Comparison of ENCODE assay signal across 22 cellular contexts in genomic region chr16:48999034-48999433, GRCh38.
"Had no signal": no experiment of that assay in that cellular context is flagged by ENCODE, and none has a peak within 500 bp of the region (broad histone marks: within the 10 kb centered on the region; RNA-seq: fewer than 3 reads in every experiment).

No MANE protein-coding gene starts in this region.

- H3K9ac ChIP-seq: neural progenitor cell had no signal

- H3K36me3 ChIP-seq: esophagus muscularis mucosa, gastrocnemius medialis, neural progenitor cell, ovary, stomach, suprapubic skin, thyroid gland, upper lobe of right lung, vagina had no signal

- H3K4me3 ChIP-seq: esophagus muscularis mucosa, gastrocnemius medialis, mucosa of descending colon, neural progenitor cell, ovary, stomach, suprapubic skin, thyroid gland, upper lobe of right lung, vagina had no signal

- H3K27ac ChIP-seq: esophagus muscularis mucosa, gastrocnemius medialis, neural progenitor cell, ovary, suprapubic skin, thyroid gland, upper lobe of right lung, vagina had no signal

- ATAC-seq: gastrocnemius medialis; mucosa of descending colon; natural killer cell; right cardiac atrium; stimulated activated naive B cell treated with anti-CD40 and anti-IgM and Interleukin-4, amounts not matched to agents 10 μg/mL and 1 μg/mL and 100 μg/mL, for 72 hours; upper lobe of right lung had no signal

- H3K9me3 ChIP-seq: esophagus muscularis mucosa, gastrocnemius medialis, mucosa of descending colon, ovary, stomach, suprapubic skin, thyroid gland, upper lobe of right lung, vagina had no signal

- H3K27me3 ChIP-seq: gastrocnemius medialis, neural progenitor cell, ovary, stomach, suprapubic skin, thyroid gland, upper lobe of right lung, vagina had no signal

- DNase-seq: central memory CD4-positive, alpha-beta T cell; effector memory CD4-positive, alpha-beta T cell; gastrocnemius medialis; glutamatergic neuron; immature natural killer cell; mammary epithelial cell; mucosa of descending colon; natural killer cell; nucleus accumbens; ovary; right cardiac atrium; stimulated activated CD4-positive, alpha-beta T cell treated with anti-CD3 and anti-CD28 coated beads, Interleukin-15, amount 100 ng/mL, for 24 hours; stimulated activated CD4-positive, alpha-beta T cell treated with anti-CD3 and anti-CD28 coated beads, Interleukin-1b, Interleukin-23, amount 100 ng/mL, for 48 hours; stimulated activated CD4-positive, alpha-beta T cell treated with anti-CD3 and anti-CD28 coated beads, Interleukin-4, amount 100 ng/mL, for 4 hours; stimulated activated naive B cell treated with anti-CD40 and anti-IgM and Interleukin-4, amounts not matched to agents 10 μg/mL and 1 μg/mL and 100 μg/mL, for 72 hours; stomach; thyroid gland; upper lobe of right lung had no signal

- H3K4me1 ChIP-seq: esophagus muscularis mucosa, gastrocnemius medialis, suprapubic skin, upper lobe of right lung, vagina had no signal
